11 cellular contexts compared by ENCODE assay signal in genomic region chr2:143452817-143453462, GRCh38.
DNase-seq lines count a peak whose midpoint lies in the region; ATAC-seq and TF ChIP-seq lines count a peak whose summit lies in the region.
"Had no signal": no experiment of that assay in that cellular context is flagged by ENCODE, and none has a peak within 500 bp of the region (broad histone marks: within the 10 kb centered on the region; RNA-seq: fewer than 3 reads in every experiment).

No MANE protein-coding gene starts in this region.

- H3K27ac ChIP-seq in smooth muscle cell (ENCODE audit: low read depth) = no peak overlapping the region
- H3K27ac ChIP-seq: WERI-Rb-1 had no signal

- no peaks in the 10 kb centered on the region for H4K20me1 ChIP-seq in smooth muscle cell (ENCODE audit: low read depth)

- ATAC-seq in GM19438 (IDR thresholded peaks at IDR 0.05; ENCODE audit: low read depth, unreplicated experiment) (peak; percentile 83), HG02973 (IDR thresholded peaks at IDR 0.05; ENCODE audit: unreplicated experiment) (peak; percentile 87)
- ATAC-seq: left cardiac atrium had no signal

- H3K79me2 ChIP-seq in smooth muscle cell (ENCODE audit: low read depth) = no peaks in the 10 kb centered on the region

- H3K27me3 ChIP-seq in smooth muscle cell (ENCODE audit: low read depth) = no peaks in the 10 kb centered on the region

- peak overlapping the region; percentile 50 for H2AFZ ChIP-seq in smooth muscle cell (ENCODE audit: low read depth)

- no peaks in the 10 kb centered on the region for H3F3A ChIP-seq in smooth muscle cell (ENCODE audit: low read depth)

- no peak overlapping the region for H3K9ac ChIP-seq in smooth muscle cell (ENCODE audit: low read depth)

- no peaks in the 10 kb centered on the region for H3K9me3 ChIP-seq in smooth muscle cell (replicated peaks; ENCODE audit: low read depth)

- H3K36me3 ChIP-seq in smooth muscle cell (ENCODE audit: low read depth) = no peaks in the 10 kb centered on the region
- H3K36me3 ChIP-seq: WERI-Rb-1 had no signal

- peak; percentile 24 for DNase-seq in activated CD4-positive, alpha-beta T cell treated with anti-CD3 and anti-CD28 coated beads for 48 hours
- no peak for DNase-seq in smooth muscle cell (lab: John Stamatoyannopoulos, UW; ENCODE audit: unreplicated experiment)
- DNase-seq in DMS114 treated with DMSO at 0.1 percent for 48 hours (lab: John Stamatoyannopoulos, UW; ENCODE audit: unreplicated experiment) = no peak
- DNase-seq in NCI-H2227 (lab: John Stamatoyannopoulos, UW; ENCODE audit: unreplicated experiment) = no peak
- DNase-seq in dermis blood vessel endothelial cell = no peak
- DNase-seq: left cardiac atrium, NCI-H1417 treated with DMSO at 0.1 percent for 48 hours, posterior cingulate gyrus, WERI-Rb-1 had no signal

- no peak overlapping the region for H3K4me2 ChIP-seq in smooth muscle cell

- H3K4me3 ChIP-seq in smooth muscle cell = no peak overlapping the region

- no peak for TF ChIP-seq CTCF in smooth muscle cell (IDR thresholded peaks at IDR 0.05; ENCODE audit: borderline replicate concordance, insufficient read depth, poor library complexity, severe bottlenecking)

- WGBS in smooth muscle cell (ENCODE audit: low lambda C conversion rate) = 66% methylated on average over 3 of the region's 3 CpGs

- H3K4me1 ChIP-seq in smooth muscle cell (ENCODE audit: low read depth) = peaks cover 3% of the 10 kb centered on the region
